10 cellular contexts compared by ENCODE assay signal in the genomic region with DNA sequence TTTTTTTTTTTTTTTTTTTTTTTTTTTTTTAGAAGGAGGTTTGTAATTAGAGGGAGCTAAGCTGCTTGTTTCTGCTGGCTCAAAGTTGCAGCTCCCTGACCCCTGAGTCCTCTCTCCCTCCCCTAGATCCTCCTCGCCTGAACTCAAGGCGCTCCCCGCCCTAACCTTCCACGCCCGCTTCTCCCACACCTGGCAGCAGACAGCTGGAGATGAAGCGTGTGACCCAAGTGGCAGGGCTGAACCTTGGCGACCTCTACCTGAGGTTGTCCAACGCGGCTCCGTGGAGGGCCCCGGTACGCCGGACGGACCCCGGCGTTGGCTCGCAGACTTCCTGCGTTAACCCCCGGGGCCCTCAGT. TPM values are rescaled to one million over a fixed set of nuclear protein-coding genes. Genes with fewer than 3 reads are reported as not detected.
DNase-seq lines count a peak whose midpoint lies in the region; ATAC-seq and TF ChIP-seq lines count a peak whose summit lies in the region.
"Had no signal": no experiment of that assay in that cellular context is flagged by ENCODE, and none has a peak within 500 bp of the region (broad histone marks: within the 10 kb centered on the region; RNA-seq: fewer than 3 reads in every experiment).

No MANE protein-coding gene starts in this region.

- no peaks in the 10 kb centered on the region for H3K36me3 ChIP-seq in SJCRH30

- H3K36me3 Mint-ChIP-seq in osteocyte (ENCODE audit: unreplicated experiment): no peaks in the 10 kb centered on the region
- H3K36me3 Mint-ChIP-seq in T-helper 2 cell treated with Interferon-gamma antibody and Interleukin-4, amounts not matched to agents 5 μg/mL and 100 μg/mL, for 36 hours (ENCODE audit: low read depth): no peaks in the 10 kb centered on the region
- H3K36me3 Mint-ChIP-seq: CD8-positive, alpha-beta T cell had no signal

- H3K9me3 ChIP-seq in AG04450 (ENCODE audit: control insufficient read depth, insufficient read depth, low read length) (no peaks in the 10 kb centered on the region), SJCRH30 (replicated peaks) (no peaks in the 10 kb centered on the region)

- POLR2A ChIA-PET in AG04450 (lab: Yijun Ruan, JAX): interaction anchor here (0.6 to 0.7 kb wide), 2 partner anchors 108 to 322 kb away, joined by 3 to 4 read pairs; no protein-coding TSS in a partner anchor

- H3K27ac ChIP-seq in AG04450 (ENCODE audit: low read depth, low read length) (no peak overlapping the region), SJCRH30 (no peak overlapping the region)

- peak; percentile 28 for ATAC-seq in Right ventricle myocardium superior (ENCODE audit: poor library complexity)
- ATAC-seq in GM21447 (IDR thresholded peaks at IDR 0.05; ENCODE audit: unreplicated experiment): no peak
- ATAC-seq: CD8-positive, alpha-beta T cell had no signal

- no peaks in the 10 kb centered on the region for H3K4me1 ChIP-seq in SJCRH30

- H3K27me3 Mint-ChIP-seq in osteocyte (ENCODE audit: unreplicated experiment): no peaks in the 10 kb centered on the region
- H3K27me3 Mint-ChIP-seq in T-helper 2 cell treated with Interferon-gamma antibody and Interleukin-4, amounts not matched to agents 5 μg/mL and 100 μg/mL, for 36 hours (ENCODE audit: low read depth): peaks cover 43% of the 10 kb centered on the region

- intact Hi-C loops in Right ventricle myocardium superior (cut with DNase I): no loop called here

- peak overlapping the region; percentile 85 for H3K27ac Mint-ChIP-seq in osteocyte (ENCODE audit: unreplicated experiment)
- no peak overlapping the region for H3K27ac Mint-ChIP-seq in T-helper 2 cell treated with Interferon-gamma antibody and Interleukin-4, amounts not matched to agents 5 μg/mL and 100 μg/mL, for 36 hours
- H3K27ac Mint-ChIP-seq: CD8-positive, alpha-beta T cell had no signal

- DNase-seq in AG04450 (ENCODE audit: low read depth, low spot score) (no peak), SJCRH30 (no peak), Right ventricle myocardium superior (no peak), osteocyte (ENCODE audit: extremely low spot score, unreplicated experiment) (no peak), OCI-M2 (lab: John Stamatoyannopoulos, UW; ENCODE audit: unreplicated experiment) (no peak), 8988T (no peak)
- DNase-seq in T-helper 2 cell treated with Interferon-gamma antibody and Interleukin-4, amounts not matched to agents 5 μg/mL and 100 μg/mL, for 36 hours (ENCODE audit: low spot score): no peak
- DNase-seq: activated naive CD4-positive, alpha-beta T cell treated with Interleukin-2 at 50 U/mL for 16 hours; CD8-positive, alpha-beta T cell had no signal

- TF ChIP-seq CTCF in AG04450 (IDR thresholded peaks at IDR 0.05; ENCODE audit: low read depth, low read length) (no peak), osteocyte (IDR thresholded peaks at IDR 0.05) (no peak)

- peak overlapping the region; percentile 92 for H3K4me3 Mint-ChIP-seq in osteocyte (ENCODE audit: unreplicated experiment)
- H3K4me3 Mint-ChIP-seq in T-helper 2 cell treated with Interferon-gamma antibody and Interleukin-4, amounts not matched to agents 5 μg/mL and 100 μg/mL, for 36 hours: no peak overlapping the region
- H3K4me3 Mint-ChIP-seq: CD8-positive, alpha-beta T cell had no signal

- H3K4me1 Mint-ChIP-seq in osteocyte (ENCODE audit: unreplicated experiment): peaks cover 66% of the 10 kb centered on the region
- no peaks in the 10 kb centered on the region for H3K4me1 Mint-ChIP-seq in T-helper 2 cell treated with Interferon-gamma antibody and Interleukin-4, amounts not matched to agents 5 μg/mL and 100 μg/mL, for 36 hours (ENCODE audit: low read depth)

- H3K27me3 ChIP-seq in AG04450 (ENCODE audit: control insufficient read depth, insufficient read depth, low read length) (no peaks in the 10 kb centered on the region), SJCRH30 (peaks cover 3% of the 10 kb centered on the region; the same call in 1 of the 2 replicates)

- H3K9me3 Mint-ChIP-seq in osteocyte (ENCODE audit: unreplicated experiment): no peaks in the 10 kb centered on the region
- H3K9me3 Mint-ChIP-seq in T-helper 2 cell treated with Interferon-gamma antibody and Interleukin-4, amounts not matched to agents 5 μg/mL and 100 μg/mL, for 36 hours: no peaks in the 10 kb centered on the region
- H3K9me3 Mint-ChIP-seq: CD8-positive, alpha-beta T cell had no signal

- H3K4me3 ChIP-seq in AG04450 (ENCODE audit: low read depth, low read length): peak overlapping the region; percentile 93
- H3K4me3 ChIP-seq in SJCRH30: peak overlapping the region; percentile 48

- CTCF ChIA-PET in AG04450 (lab: Charles Lee): interaction anchor here (0.9 to 3.0 kb wide), 4 partner anchors 8 to 258 kb away, joined by 3 to 21 read pairs (median 3); no protein-coding TSS in a partner anchor

RNA-seq across cellular contexts. Expression of a gene that starts 0.8 kb away (rescaled TPM):
- 6.7 and 7.3 TPM in 2 replicates for polyA plus RNA-seq in AG04450 (2011; rRNA removed)
- polyA minus RNA-seq in AG04450 (2011; rRNA and poly(A)+ RNA removed): 5.9 and 6.2 TPM in 2 replicates
- total RNA-seq in SJCRH30 (2014; rRNA removed; shearing (Covaris generic)): 0.32 TPM in 1 of 2 replicates, not detected in the other
- total RNA-seq in Right ventricle myocardium superior (4.0 TPM), osteocyte (14.8 and 19.6 TPM in 2 replicates)
- total RNA-seq: CD8-positive, alpha-beta T cell had no signal
